11 cellular contexts compared by ENCODE assay signal in the genomic region with DNA sequence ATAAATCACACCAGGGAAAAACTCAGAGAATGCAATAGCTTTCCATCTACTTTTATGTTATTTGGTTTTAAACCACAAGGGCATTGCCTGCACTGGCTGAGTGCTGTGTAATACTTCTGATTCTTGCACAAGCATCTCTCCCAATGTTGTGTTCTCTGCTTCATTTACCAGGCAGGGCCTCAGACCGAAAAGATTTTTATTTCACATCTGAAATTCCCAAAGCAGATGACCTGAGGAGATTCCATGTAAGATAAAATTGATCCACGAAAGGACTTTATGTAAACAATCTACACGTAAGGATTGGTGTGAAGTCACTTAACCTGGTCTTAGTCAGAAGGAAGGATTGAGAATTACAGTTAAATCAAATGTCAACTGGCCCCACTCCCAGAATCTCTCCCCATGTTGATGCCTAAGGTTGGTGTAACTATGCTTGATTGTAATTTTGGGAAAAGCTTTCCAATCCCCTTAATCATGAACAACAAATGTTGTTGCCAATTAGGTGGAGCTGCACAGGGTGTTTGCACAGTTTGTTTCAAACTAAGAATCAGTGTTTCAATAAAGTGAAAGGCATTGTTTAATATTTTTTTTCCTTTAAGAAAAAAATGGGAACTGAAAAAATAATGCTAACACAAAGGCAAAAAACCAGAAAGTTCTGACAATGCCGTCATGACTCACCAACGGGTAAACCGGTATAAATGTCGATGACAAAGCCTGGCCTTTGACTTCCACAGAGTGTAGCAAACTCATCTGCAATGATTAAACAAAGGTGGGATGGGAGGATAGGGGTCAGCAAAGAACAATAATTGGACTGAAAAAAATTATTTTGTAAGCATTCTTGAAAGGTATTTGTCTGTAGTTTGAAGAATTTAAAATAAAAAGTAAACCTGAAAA.
DNase-seq lines count a peak whose midpoint lies in the region; ATAC-seq and TF ChIP-seq lines count a peak whose summit lies in the region.
"Had no signal": no experiment of that assay in that cellular context is flagged by ENCODE, and none has a peak within 500 bp of the region (broad histone marks: within the 10 kb centered on the region; RNA-seq: fewer than 3 reads in every experiment).

No MANE protein-coding gene starts in this region.

- no peak for TF ChIP-seq EP300 in esophagus muscularis mucosa (IDR thresholded peaks at IDR 0.05)

- no peak overlapping the region for H3K4me3 ChIP-seq in esophagus muscularis mucosa

- intact Hi-C loops in esophagus muscularis mucosa (cut with DNase I), result no loop called here

- H3K4me1 ChIP-seq in esophagus muscularis mucosa, result peaks cover 0 to 24% (median 23%) of the 10 kb centered on the region in 4 donors

- H3K27me3 ChIP-seq in esophagus muscularis mucosa, result no peaks in the 10 kb centered on the region

- H3K9me3 ChIP-seq in esophagus muscularis mucosa, result no peaks in the 10 kb centered on the region

- DNase-seq in GM04503 (ENCODE audit: low read depth), result peak; percentile 79
- peak; percentile 20 for DNase-seq in RKO (ENCODE audit: low spot score)
- DNase-seq in esophagus muscularis mucosa (ENCODE audit: extremely low spot score), result no peak
- peak; percentile 80 for DNase-seq in stromal cell of bone marrow (ENCODE audit: low read depth)
- no peak for DNase-seq in stimulated activated CD4-positive, alpha-beta T cell treated with anti-CD3 and anti-CD28 coated beads, Interleukin-12 subunit alpha, Interleukin-12 subunit beta, amount 100 ng/mL, for 4 hours
- no peak for DNase-seq in NCI-H2029 treated with DMSO at 0.1 percent for 48 hours (lab: John Stamatoyannopoulos, UW)
- DNase-seq: activated CD8-positive, alpha-beta memory T cell treated with anti-CD3 and anti-CD28 coated beads, Interleukin-2, amount 50 U/mL, for 4 hours; glutamatergic neuron; left colon had no signal

- WGBS in esophagus muscularis mucosa, result 55% methylated on average over 7 of the region's 7 CpGs

- ATAC-seq in GM21367 (IDR thresholded peaks at IDR 0.05; ENCODE audit: unreplicated experiment), result no peak
- ATAC-seq: left colon; stimulated activated effector memory CD8-positive, alpha-beta T cell treated with anti-CD3 and anti-CD28 coated beads, Interleukin-12 subunit alpha, Interleukin-12 subunit beta, amount 100 ng/mL, for 72 hours had no signal

- H3K36me3 ChIP-seq in esophagus muscularis mucosa, result peaks cover 35 to 98% (median 65%) of the 10 kb centered on the region in 4 donors

- TF ChIP-seq CTCF in esophagus muscularis mucosa (IDR thresholded peaks at IDR 0.05), result peak in 1 of 3 experiments; percentile 5

- H3K27ac ChIP-seq in esophagus muscularis mucosa (replicated peaks in 1 of 4), result peak overlapping the region; percentile 41 to 52 (median 42)

- no peak for TF ChIP-seq POLR2A in esophagus muscularis mucosa (IDR thresholded peaks at IDR 0.05; ENCODE audit: low read depth)

Comparison
In these comparisons a context has a peak if more than half of its experiments do, and no peak if none do; other contexts are left out.
1. DNase-seq: peak in GM04503 (single experiment), RKO (single experiment) and stromal cell of bone marrow (single experiment); none in esophagus muscularis mucosa (single experiment), stimulated activated CD4-positive, alpha-beta T cell treated with anti-CD3 and anti-CD28 coated beads, Interleukin-12 subunit alpha, Interleukin-12 subunit beta, amount 100 ng/mL, for 4 hours (single experiment) and NCI-H2029 treated with DMSO at 0.1 percent for 48 hours (single experiment).